Comparison of ENCODE assay signal across 1 cellular context in the genomic region with DNA sequence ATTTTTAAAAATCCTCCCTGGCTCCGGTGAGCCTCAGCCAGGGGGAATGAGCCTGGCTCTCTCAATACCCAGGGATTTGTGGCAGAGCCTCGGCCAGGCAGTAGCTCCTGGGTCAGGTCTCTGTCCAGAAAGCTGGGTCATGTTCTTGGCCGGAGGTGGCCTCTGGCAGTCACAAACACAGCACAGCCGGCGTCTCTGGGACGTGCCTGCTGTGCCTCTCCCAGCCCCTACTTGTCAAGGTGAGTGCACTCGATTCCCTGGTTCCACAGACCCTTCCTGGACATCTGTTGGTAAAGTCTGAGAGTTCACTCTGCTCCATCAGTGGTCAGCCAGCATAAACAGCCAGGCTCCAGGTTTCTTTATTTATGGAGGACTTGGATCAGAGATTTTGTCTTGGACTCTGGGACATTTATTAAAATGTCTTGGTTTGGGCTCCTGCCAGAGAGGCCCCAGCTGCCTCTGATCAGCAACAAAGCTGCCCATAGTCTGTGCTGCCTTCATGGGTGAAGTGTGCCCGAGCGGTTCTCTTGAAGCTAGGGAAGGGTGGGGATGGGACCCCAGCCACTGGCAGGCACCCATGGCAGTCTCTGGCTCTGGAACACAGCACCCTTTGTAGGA.
TF ChIP-seq lines count a peak whose summit lies in the region.

No MANE protein-coding gene starts in this region.

TF ChIP-seq in endothelial cell of umbilical vein, 7 proteins besides CTCF, POLR2A, EP300 and RAD21:
- no peak for TF ChIP-seq POLR2AphosphoS5 (IDR thresholded peaks at IDR 0.05; ENCODE audit: insufficient read depth, low read depth, low read length)
- TF ChIP-seq EZH2 (IDR thresholded peaks at IDR 0.05; ENCODE audit: borderline replicate concordance, low read depth, low read length, severe bottlenecking) = no peak
- TF ChIP-seq GATA2 (IDR thresholded peaks at IDR 0.05; ENCODE audit: insufficient read depth, insufficient read length, low read depth, low read length) = no peak
- no peak for TF ChIP-seq JUN (IDR thresholded peaks at IDR 0.05; ENCODE audit: borderline replicate concordance, insufficient read depth, insufficient read length, low read depth)
- no peak for TF ChIP-seq FOS (IDR thresholded peaks at IDR 0.05; ENCODE audit: borderline replicate concordance, insufficient read depth, low read length)
